ENCODE assay signal across 1 cellular context in the genomic region with DNA sequence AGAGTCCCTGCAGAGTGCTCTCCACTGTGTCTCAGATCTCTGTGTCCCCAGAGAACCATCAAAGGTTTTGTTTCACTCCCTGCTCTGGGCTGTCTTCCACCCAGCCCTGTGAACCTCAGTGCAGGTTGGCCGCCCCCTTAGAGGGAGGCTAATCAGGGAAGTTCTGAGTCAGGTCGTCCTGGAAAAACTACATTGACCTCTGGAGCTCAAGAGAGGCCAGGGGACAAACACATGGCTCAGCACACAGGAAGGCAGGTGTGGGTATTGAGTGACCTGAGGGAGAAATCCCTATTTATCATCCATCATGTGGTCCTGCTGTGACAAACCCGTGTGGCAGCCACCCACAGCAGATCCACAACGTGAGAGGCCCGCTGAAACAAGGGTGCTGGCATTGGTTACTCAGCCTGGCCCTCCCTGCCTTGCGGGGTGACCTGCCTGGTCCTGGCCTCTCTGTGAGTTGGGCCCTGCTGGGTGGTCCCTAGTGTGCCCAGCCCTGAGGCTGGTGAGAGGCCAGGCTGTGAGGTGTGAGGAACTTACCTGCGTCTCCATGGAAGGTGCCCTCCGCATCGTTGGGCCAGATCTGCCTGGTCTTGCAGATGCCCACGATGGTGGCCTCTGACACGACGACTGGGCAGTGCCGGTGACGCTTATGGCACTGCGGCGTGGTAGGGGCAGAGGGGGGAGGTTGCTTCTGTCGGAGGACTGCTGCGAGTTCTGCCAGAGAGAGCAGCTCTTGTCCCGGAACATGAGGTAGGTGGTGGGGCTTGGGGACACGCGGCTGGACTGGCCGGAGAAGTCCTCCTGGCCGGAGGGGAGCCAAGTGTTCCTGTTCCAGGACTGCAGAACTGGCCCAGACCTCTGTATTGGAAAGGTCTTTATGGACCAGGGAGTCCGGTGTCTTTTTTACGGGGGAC.
A peak's percentile ranks its signal among the peaks of the same experiment; 100 is the strongest.
TF ChIP-seq lines count a peak whose summit lies in the region.

No MANE protein-coding gene starts in this region.

TF ChIP-seq in HEK293, 187 proteins besides CTCF, POLR2A, EP300 and RAD21 (continued from another document):
- TF ChIP-seq, protein P1, sequence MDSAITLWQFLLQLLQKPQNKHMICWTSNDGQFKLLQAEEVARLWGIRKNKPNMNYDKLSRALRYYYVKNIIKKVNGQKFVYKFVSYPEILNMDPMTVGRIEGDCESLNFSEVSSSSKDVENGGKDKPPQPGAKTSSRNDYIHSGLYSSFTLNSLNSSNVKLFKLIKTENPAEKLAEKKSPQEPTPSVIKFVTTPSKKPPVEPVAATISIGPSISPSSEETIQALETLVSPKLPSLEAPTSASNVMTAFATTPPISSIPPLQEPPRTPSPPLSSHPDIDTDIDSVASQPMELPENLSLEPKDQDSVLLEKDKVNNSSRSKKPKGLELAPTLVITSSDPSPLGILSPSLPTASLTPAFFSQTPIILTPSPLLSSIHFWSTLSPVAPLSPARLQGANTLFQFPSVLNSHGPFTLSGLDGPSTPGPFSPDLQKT (IDR thresholded peaks at IDR 0.05; ENCODE audit: borderline replicate concordance, low read depth, low read length), result no peak
- TF ChIP-seq ZBTB17 (tag by site-specific recombination; IDR thresholded peaks at IDR 0.05) (0 out of 2 replicates have a peak, but pooled peaks have one; percentile 5), ZNF184 (tag by site-specific recombination; IDR thresholded peaks at IDR 0.05) (no peak), ZBTB7A (tag by site-specific recombination; IDR thresholded peaks at IDR 0.05; ENCODE audit: low read depth) (no peak), ZBTB20 (tag by site-specific recombination; IDR thresholded peaks at IDR 0.05) (0 out of 2 replicates have a peak, but pooled peaks have one; percentile 50), ZNF555 (tag by site-specific recombination; conservative IDR thresholded peaks at IDR 0.05) (no peak), ZNF404 (tag by site-specific recombination; IDR thresholded peaks at IDR 0.05) (no peak), ZIC2 (tag by site-specific recombination; IDR thresholded peaks at IDR 0.05) (peak; percentile 45; the same call in 1 of the 2 replicates), GLIS2 (tag by site-specific recombination; IDR thresholded peaks at IDR 0.05) (peak; percentile 22; the same call in 1 of the 2 replicates), ZXDB (tag by site-specific recombination; IDR thresholded peaks at IDR 0.05) (no peak), ZNF426 (tag by site-specific recombination; IDR thresholded peaks at IDR 0.05) (no peak), SP2 (tag by site-specific recombination; IDR thresholded peaks at IDR 0.05) (peak; percentile 21), ZNF530 (tag by site-specific recombination; IDR thresholded peaks at IDR 0.05; ENCODE audit: low read depth) (no peak), HOXA7 (CRISPR knock-in tag; IDR thresholded peaks at IDR 0.05; ENCODE audit: borderline replicate concordance) (no peak), ZFP37 (tag by site-specific recombination; IDR thresholded peaks at IDR 0.05) (no peak)
- TF ChIP-seq, protein P2, sequence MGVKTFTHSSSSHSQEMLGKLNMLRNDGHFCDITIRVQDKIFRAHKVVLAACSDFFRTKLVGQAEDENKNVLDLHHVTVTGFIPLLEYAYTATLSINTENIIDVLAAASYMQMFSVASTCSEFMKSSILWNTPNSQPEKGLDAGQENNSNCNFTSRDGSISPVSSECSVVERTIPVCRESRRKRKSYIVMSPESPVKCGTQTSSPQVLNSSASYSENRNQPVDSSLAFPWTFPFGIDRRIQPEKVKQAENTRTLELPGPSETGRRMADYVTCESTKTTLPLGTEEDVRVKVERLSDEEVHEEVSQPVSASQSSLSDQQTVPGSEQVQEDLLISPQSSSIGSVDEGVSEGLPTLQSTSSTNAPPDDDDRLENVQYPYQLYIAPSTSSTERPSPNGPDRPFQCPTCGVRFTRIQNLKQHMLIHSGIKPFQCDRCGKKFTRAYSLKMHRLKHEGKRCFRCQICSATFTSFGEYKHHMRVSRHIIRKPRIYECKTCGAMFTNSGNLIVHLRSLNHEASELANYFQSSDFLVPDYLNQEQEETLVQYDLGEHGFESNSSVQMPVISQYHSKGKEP (tag by site-specific recombination; IDR thresholded peaks at IDR 0.05), result no peak
- TF ChIP-seq, protein P3, sequence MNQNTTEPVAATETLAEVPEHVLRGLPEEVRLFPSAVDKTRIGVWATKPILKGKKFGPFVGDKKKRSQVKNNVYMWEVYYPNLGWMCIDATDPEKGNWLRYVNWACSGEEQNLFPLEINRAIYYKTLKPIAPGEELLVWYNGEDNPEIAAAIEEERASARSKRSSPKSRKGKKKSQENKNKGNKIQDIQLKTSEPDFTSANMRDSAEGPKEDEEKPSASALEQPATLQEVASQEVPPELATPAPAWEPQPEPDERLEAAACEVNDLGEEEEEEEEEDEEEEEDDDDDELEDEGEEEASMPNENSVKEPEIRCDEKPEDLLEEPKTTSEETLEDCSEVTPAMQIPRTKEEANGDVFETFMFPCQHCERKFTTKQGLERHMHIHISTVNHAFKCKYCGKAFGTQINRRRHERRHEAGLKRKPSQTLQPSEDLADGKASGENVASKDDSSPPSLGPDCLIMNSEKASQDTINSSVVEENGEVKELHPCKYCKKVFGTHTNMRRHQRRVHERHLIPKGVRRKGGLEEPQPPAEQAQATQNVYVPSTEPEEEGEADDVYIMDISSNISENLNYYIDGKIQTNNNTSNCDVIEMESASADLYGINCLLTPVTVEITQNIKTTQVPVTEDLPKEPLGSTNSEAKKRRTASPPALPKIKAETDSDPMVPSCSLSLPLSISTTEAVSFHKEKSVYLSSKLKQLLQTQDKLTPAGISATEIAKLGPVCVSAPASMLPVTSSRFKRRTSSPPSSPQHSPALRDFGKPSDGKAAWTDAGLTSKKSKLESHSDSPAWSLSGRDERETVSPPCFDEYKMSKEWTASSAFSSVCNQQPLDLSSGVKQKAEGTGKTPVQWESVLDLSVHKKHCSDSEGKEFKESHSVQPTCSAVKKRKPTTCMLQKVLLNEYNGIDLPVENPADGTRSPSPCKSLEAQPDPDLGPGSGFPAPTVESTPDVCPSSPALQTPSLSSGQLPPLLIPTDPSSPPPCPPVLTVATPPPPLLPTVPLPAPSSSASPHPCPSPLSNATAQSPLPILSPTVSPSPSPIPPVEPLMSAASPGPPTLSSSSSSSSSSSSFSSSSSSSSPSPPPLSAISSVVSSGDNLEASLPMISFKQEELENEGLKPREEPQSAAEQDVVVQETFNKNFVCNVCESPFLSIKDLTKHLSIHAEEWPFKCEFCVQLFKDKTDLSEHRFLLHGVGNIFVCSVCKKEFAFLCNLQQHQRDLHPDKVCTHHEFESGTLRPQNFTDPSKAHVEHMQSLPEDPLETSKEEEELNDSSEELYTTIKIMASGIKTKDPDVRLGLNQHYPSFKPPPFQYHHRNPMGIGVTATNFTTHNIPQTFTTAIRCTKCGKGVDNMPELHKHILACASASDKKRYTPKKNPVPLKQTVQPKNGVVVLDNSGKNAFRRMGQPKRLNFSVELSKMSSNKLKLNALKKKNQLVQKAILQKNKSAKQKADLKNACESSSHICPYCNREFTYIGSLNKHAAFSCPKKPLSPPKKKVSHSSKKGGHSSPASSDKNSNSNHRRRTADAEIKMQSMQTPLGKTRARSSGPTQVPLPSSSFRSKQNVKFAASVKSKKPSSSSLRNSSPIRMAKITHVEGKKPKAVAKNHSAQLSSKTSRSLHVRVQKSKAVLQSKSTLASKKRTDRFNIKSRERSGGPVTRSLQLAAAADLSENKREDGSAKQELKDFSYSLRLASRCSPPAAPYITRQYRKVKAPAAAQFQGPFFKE (tag by site-specific recombination; IDR thresholded peaks at IDR 0.05; ENCODE audit: borderline replicate concordance), result no peak
- TF ChIP-seq, protein P4, sequence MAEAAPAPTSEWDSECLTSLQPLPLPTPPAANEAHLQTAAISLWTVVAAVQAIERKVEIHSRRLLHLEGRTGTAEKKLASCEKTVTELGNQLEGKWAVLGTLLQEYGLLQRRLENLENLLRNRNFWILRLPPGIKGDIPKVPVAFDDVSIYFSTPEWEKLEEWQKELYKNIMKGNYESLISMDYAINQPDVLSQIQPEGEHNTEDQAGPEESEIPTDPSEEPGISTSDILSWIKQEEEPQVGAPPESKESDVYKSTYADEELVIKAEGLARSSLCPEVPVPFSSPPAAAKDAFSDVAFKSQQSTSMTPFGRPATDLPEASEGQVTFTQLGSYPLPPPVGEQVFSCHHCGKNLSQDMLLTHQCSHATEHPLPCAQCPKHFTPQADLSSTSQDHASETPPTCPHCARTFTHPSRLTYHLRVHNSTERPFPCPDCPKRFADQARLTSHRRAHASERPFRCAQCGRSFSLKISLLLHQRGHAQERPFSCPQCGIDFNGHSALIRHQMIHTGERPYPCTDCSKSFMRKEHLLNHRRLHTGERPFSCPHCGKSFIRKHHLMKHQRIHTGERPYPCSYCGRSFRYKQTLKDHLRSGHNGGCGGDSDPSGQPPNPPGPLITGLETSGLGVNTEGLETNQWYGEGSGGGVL (tag by site-specific recombination; IDR thresholded peaks at IDR 0.05), result no peak
- TF ChIP-seq, protein P5, sequence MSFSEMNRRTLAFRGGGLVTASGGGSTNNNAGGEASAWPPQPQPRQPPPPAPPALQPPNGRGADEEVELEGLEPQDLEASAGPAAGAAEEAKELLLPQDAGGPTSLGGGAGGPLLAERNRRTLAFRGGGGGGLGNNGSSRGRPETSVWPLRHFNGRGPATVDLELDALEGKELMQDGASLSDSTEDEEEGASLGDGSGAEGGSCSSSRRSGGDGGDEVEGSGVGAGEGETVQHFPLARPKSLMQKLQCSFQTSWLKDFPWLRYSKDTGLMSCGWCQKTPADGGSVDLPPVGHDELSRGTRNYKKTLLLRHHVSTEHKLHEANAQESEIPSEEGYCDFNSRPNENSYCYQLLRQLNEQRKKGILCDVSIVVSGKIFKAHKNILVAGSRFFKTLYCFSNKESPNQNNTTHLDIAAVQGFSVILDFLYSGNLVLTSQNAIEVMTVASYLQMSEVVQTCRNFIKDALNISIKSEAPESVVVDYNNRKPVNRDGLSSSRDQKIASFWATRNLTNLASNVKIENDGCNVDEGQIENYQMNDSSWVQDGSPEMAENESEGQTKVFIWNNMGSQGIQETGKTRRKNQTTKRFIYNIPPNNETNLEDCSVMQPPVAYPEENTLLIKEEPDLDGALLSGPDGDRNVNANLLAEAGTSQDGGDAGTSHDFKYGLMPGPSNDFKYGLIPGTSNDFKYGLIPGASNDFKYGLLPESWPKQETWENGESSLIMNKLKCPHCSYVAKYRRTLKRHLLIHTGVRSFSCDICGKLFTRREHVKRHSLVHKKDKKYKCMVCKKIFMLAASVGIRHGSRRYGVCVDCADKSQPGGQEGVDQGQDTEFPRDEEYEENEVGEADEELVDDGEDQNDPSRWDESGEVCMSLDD (tag by site-specific recombination; IDR thresholded peaks at IDR 0.05), result no peak
- TF ChIP-seq, protein P6, sequence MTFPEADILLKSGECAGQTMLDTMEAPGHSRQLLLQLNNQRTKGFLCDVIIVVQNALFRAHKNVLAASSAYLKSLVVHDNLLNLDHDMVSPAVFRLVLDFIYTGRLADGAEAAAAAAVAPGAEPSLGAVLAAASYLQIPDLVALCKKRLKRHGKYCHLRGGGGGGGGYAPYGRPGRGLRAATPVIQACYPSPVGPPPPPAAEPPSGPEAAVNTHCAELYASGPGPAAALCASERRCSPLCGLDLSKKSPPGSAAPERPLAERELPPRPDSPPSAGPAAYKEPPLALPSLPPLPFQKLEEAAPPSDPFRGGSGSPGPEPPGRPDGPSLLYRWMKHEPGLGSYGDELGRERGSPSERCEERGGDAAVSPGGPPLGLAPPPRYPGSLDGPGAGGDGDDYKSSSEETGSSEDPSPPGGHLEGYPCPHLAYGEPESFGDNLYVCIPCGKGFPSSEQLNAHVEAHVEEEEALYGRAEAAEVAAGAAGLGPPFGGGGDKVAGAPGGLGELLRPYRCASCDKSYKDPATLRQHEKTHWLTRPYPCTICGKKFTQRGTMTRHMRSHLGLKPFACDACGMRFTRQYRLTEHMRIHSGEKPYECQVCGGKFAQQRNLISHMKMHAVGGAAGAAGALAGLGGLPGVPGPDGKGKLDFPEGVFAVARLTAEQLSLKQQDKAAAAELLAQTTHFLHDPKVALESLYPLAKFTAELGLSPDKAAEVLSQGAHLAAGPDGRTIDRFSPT (tag by site-specific recombination; IDR thresholded peaks at IDR 0.05), result peak; percentile 65
